8 cellular contexts compared by ENCODE assay signal in genomic region chr7:27143022-27143949, GRCh38. TPM values are rescaled to one million over a fixed set of nuclear protein-coding genes. Genes with fewer than 3 reads are reported as not detected.
DNase-seq lines count a peak whose midpoint lies in the region; ATAC-seq and TF ChIP-seq lines count a peak whose summit lies in the region.

TSS of gene HOXA5 (minus strand) at chr7:27143681. CDS start at chr7:27143607, 74 bp downstream.

- peak within 1 kb of the TSS; percentile 53 to 63 for H3K4me3 Mint-ChIP-seq in activated T-cell treated with anti-CD3 and anti-CD28 coated beads, Interleukin-2, amount 50 U/mL, for 72 hours

- peak within 1 kb of the TSS; percentile 40 to 75 (median 60) for H3K4me3 ChIP-seq in Peyer's patch
- H3K4me3 ChIP-seq in neutrophil (ENCODE audit: low read depth in 1 of 2, low read length in 1 of 2), result peak within 1 kb of the TSS; percentile 38 to 41

- no peaks in the 10 kb centered on the region for H3K9me3 Mint-ChIP-seq in activated T-cell treated with anti-CD3 and anti-CD28 coated beads, Interleukin-2, amount 50 U/mL, for 72 hours

- H3K36me3 ChIP-seq in Peyer's patch, result peaks cover 0 to 9% (median 0%) of the 10 kb centered on the region in 3 donors
- no peaks in the 10 kb centered on the region for H3K36me3 ChIP-seq in neutrophil

- peak; percentile 11 to 91 (median 73) for TF ChIP-seq CTCF in Peyer's patch (IDR thresholded peaks at IDR 0.05)
- peak; percentile 95 for TF ChIP-seq CTCF in foreskin keratinocyte (conservative IDR thresholded peaks at IDR 0.05)
- peak; percentile 45 for TF ChIP-seq CTCF in neutrophil (IDR thresholded peaks at IDR 0.05)

- peaks cover 49% of the 10 kb centered on the region for H3K27me3 Mint-ChIP-seq in activated T-cell treated with anti-CD3 and anti-CD28 coated beads, Interleukin-2, amount 50 U/mL, for 72 hours (ENCODE audit: low read depth)

- H3K27ac ChIP-seq in Peyer's patch (peak within 1 kb of the TSS; percentile 73 to 96 (median 84)), foreskin keratinocyte (peak within 1 kb of the TSS; percentile 15), neutrophil (peak within 1 kb of the TSS; percentile 60)

- TF ChIP-seq POLR2A in Peyer's patch (IDR thresholded peaks at IDR 0.05), result peak; percentile 56 to 82

- peak; percentile 61 to 75 for ATAC-seq in activated T-cell treated with anti-CD3 and anti-CD28 coated beads, Interleukin-2, amount 50 U/mL, for 72 hours (replicated peaks in 1 of 2)
- ATAC-seq in foreskin keratinocyte, result peak; percentile 64
- ATAC-seq in HG03565 (IDR thresholded peaks at IDR 0.05; ENCODE audit: unreplicated experiment), result no peak

- H3K4me1 ChIP-seq in Peyer's patch (peaks cover 0 to 36% (median 5%) of the 10 kb centered on the region in 4 donors), foreskin keratinocyte (no peaks in the 10 kb centered on the region), neutrophil (ENCODE audit: control insufficient read depth in 1 of 2, insufficient read depth in 1 of 2, low read depth in 1 of 2, low read length in 1 of 2) (peaks cover 8 to 11% of the 10 kb centered on the region in 2 experiments)

- peak in 1 of 2 donors; percentile 26 for DNase-seq in activated T-cell treated with anti-CD3 and anti-CD28 coated beads, Interleukin-2, amount 50 U/mL, for 72 hours
- DNase-seq in activated T-cell treated with anti-CD3 and anti-CD28 coated beads, Interleukin-2, amount 50 U/mL, for 48 hours, result no peak
- DNase-seq in Peyer's patch, result peak; percentile 27 to 88 (median 84)
- peak; percentile 95 to 96 for DNase-seq in foreskin keratinocyte
- no peak for DNase-seq in stimulated activated CD4-positive, alpha-beta T cell treated with anti-CD3 and anti-CD28 coated beads, Interleukin-15, amount 100 ng/mL, for 24 hours
- no peak for DNase-seq in NCI-H345 (lab: John Stamatoyannopoulos, UW)

- H3K4me1 Mint-ChIP-seq in activated T-cell treated with anti-CD3 and anti-CD28 coated beads, Interleukin-2, amount 50 U/mL, for 72 hours (ENCODE audit: low read depth), result peaks cover 5% of the 10 kb centered on the region

- H3K27me3 ChIP-seq in Peyer's patch, result no peaks in the 10 kb centered on the region
- no peaks in the 10 kb centered on the region for H3K27me3 ChIP-seq in foreskin keratinocyte
- peaks cover 75% of the 10 kb centered on the region for H3K27me3 ChIP-seq in neutrophil

- H3K36me3 Mint-ChIP-seq in activated T-cell treated with anti-CD3 and anti-CD28 coated beads, Interleukin-2, amount 50 U/mL, for 72 hours (ENCODE audit: insufficient read depth in 2 of 2), result no peaks in the 10 kb centered on the region

- no peaks in the 10 kb centered on the region for H3K9me3 ChIP-seq in Peyer's patch
- H3K9me3 ChIP-seq in neutrophil, result no peaks in the 10 kb centered on the region

- H3K27ac Mint-ChIP-seq in activated T-cell treated with anti-CD3 and anti-CD28 coated beads, Interleukin-2, amount 50 U/mL, for 72 hours, result no peak within 1 kb of the TSS

RNA-seq across cellular contexts. Expression of gene HOXA5, which starts in this region (rescaled TPM):
- under 1 TPM in 1 of 2 donors, not detected in 1; 0.14 TPM for total RNA-seq in activated T-cell treated with anti-CD3 and anti-CD28 coated beads, Interleukin-2, amount 50 U/mL, for 72 hours
- total RNA-seq in Peyer's patch (10 to 100 TPM in 3 of 4 donors, 1 to 10 TPM in 1; 8.3 to 24.3 (median 20.1) TPM), foreskin keratinocyte (3.8 and 4.3 TPM in 2 replicates)
- polyA plus RNA-seq in foreskin keratinocyte, result 2.4 and 3.0 TPM in 2 replicates

Comparison
In these comparisons a context has a peak if more than half of its experiments do, and no peak if none do; other contexts are left out.
1. Peak in ATAC-seq in activated T-cell treated with anti-CD3 and anti-CD28 coated beads, Interleukin-2, amount 50 U/mL, for 72 hours; RNA of the gene not detected or under 1 TPM.
2. DNase-seq: peak in Peyer's patch (3 of 3) and foreskin keratinocyte (2 of 2); none in activated T-cell treated with anti-CD3 and anti-CD28 coated beads, Interleukin-2, amount 50 U/mL, for 48 hours (0 of 2), stimulated activated CD4-positive, alpha-beta T cell treated with anti-CD3 and anti-CD28 coated beads, Interleukin-15, amount 100 ng/mL, for 24 hours (single experiment) and NCI-H345 (single experiment).
3. H3K27ac ChIP-seq: peak in every context shown above with its lines; median percentile 84 in Peyer's patch; 60 in neutrophil; 15 in foreskin keratinocyte.
4. CTCF ChIP-seq: peak in every context shown above with its lines; median percentile 95 in foreskin keratinocyte; 73 in Peyer's patch; 45 in neutrophil.